In the genomic region with DNA sequence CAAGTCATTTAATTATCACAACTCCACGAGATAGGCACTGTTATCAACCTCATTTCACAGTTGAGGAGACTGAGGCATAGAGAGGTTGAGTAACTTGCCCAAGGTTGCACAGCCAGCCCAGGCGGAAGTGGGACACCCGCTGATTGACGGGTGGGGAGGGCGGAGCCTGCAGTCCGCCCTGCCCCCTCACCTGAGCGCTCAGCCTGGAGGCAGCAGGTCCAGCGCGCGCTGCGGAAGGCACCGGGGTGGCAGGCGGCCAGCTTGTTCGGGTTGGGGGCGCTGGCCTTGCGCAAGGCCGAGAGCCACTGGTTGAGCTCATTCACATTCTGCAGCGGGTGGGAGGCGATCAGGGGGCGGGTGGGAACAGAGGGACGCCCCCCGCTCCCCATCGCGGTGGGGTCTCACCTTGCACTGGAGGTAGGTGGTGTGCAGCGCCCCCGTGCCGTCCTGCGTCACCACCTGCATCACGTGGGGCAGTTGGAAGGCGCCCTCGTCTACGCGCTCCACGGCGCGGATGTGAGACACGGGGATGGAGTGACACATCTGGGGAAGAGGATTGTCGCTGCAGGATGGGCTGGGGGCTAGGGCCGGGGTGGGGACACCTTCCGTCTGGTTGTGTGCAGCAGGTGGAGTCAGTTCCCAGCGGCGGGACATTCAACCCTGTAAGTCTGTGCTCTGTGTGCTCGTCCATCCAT, we compare ENCODE assay signal across 9 cellular contexts. TPM values are rescaled to one million over a fixed set of nuclear protein-coding genes. Genes with fewer than 3 reads are reported as not detected.
DNase-seq lines count a peak whose midpoint lies in the region; ATAC-seq, FAIRE-seq and TF ChIP-seq lines count a peak whose summit lies in the region.
"Had no signal": no experiment of that assay in that cellular context is flagged by ENCODE, and none has a peak within 500 bp of the region (broad histone marks: within the 10 kb centered on the region; RNA-seq: fewer than 3 reads in every experiment).

No MANE protein-coding gene starts in this region.

- TF ChIP-seq CTCF in HEK293 (tag by site-specific recombination; IDR thresholded peaks at IDR 0.05) = peak; percentile 45

- CTCF ChIA-PET in HEK293 (lab: Yijun Ruan, JAX) = interaction anchor here (0.7 to 1.1 kb wide), 2 partner anchors 11 to 111 kb away, joined by 3 to 4 read pairs; no protein-coding TSS in a partner anchor
- CTCF ChIA-PET in activated CD4-positive, alpha-beta memory T cell treated with anti-CD3 and anti-CD28 coated beads for 36 hours (lab: Charles Lee) = interaction anchor here (0.6 to 1.2 kb wide), 6 partner anchors 17 to 705 kb away, joined by 3 to 4 read pairs (median 4); no protein-coding TSS in a partner anchor

- peak overlapping the region; percentile 69 for H3K27ac Mint-ChIP-seq in activated CD4-positive, alpha-beta memory T cell treated with anti-CD3 and anti-CD28 coated beads for 36 hours

- H3K4me1 ChIP-seq in HEK293 (ENCODE audit: control insufficient read depth, insufficient read depth, low read length) = no peaks in the 10 kb centered on the region

- ATAC-seq in esophagus mucosa = peak; percentile 70
- no peak for ATAC-seq in Right ventricle myocardium inferior

- peak; percentile 84 for DNase-seq in activated CD4-positive, alpha-beta memory T cell treated with anti-CD3 and anti-CD28 coated beads for 36 hours
- peak; percentile 65 for DNase-seq in stimulated activated CD4-positive, alpha-beta T cell treated with anti-CD3 and anti-CD28 coated beads, Interleukin-4, amount 100 ng/mL, for 24 hours
- DNase-seq in NCI-H226 (no peak), H54 (ENCODE audit: insufficient read length, low spot score) (no peak), Right ventricle myocardium inferior (ENCODE audit: missing footprints) (no peak), NCI-H1694 (lab: John Stamatoyannopoulos, UW) (no peak)

- no peak for TF ChIP-seq POLR2A in H54 (IDR thresholded peaks at IDR 0.05; ENCODE audit: low read depth, low read length)

- H3K9me3 Mint-ChIP-seq in activated CD4-positive, alpha-beta memory T cell treated with anti-CD3 and anti-CD28 coated beads for 36 hours = no peaks in the 10 kb centered on the region

- H3K4me3 ChIP-seq in HEK293 (ENCODE audit: low read depth, low read length) = peak overlapping the region; percentile 14

- FAIRE-seq in H54 (lab: Jason Lieb, UNC) = no peak

- peaks cover 10% of the 10 kb centered on the region for H3K4me1 Mint-ChIP-seq in activated CD4-positive, alpha-beta memory T cell treated with anti-CD3 and anti-CD28 coated beads for 36 hours (ENCODE audit: low read depth)

- H3K36me3 ChIP-seq in HEK293 (ENCODE audit: control insufficient read depth in 2 of 2, insufficient read depth in 1 of 2, low read length in 2 of 2) = no peaks in the 10 kb centered on the region

- no peaks in the 10 kb centered on the region for H3K36me3 Mint-ChIP-seq in activated CD4-positive, alpha-beta memory T cell treated with anti-CD3 and anti-CD28 coated beads for 36 hours

- no peaks in the 10 kb centered on the region for H3K9me3 ChIP-seq in HEK293 (ENCODE audit: control insufficient read depth, insufficient read depth, low read depth, low read length)

- peak overlapping the region; percentile 70 for H3K4me3 Mint-ChIP-seq in activated CD4-positive, alpha-beta memory T cell treated with anti-CD3 and anti-CD28 coated beads for 36 hours

- intact Hi-C loops in activated CD4-positive, alpha-beta memory T cell treated with anti-CD3 and anti-CD28 coated beads for 36 hours (cut with micrococcal nuclease) = loop anchor here (2.0 kb wide), 1 partner anchor 31 kb away; a partner anchor contains a TSS
- intact Hi-C loops in Right ventricle myocardium inferior (cut with DNase I) = no loop called here

- H3K27me3 Mint-ChIP-seq in activated CD4-positive, alpha-beta memory T cell treated with anti-CD3 and anti-CD28 coated beads for 36 hours = no peaks in the 10 kb centered on the region

- POLR2A ChIA-PET in HEK293 (lab: Yijun Ruan, JAX) = interaction anchor here (1.0 kb wide), 1 partner anchor 50 kb away, joined by 3 read pairs; no protein-coding TSS in a partner anchor
- POLR2A ChIA-PET in activated CD4-positive, alpha-beta memory T cell treated with anti-CD3 and anti-CD28 coated beads for 36 hours (lab: Charles Lee) = no interaction called here

- H3K27ac ChIP-seq in HEK293 (ENCODE audit: extremely low read depth, low read depth, low read length) = no peak overlapping the region
- H3K27ac ChIP-seq: epithelial cell of prostate had no signal

TF ChIP-seq in HEK293, 187 proteins besides CTCF, POLR2A, EP300 and RAD21 (continues in another document):
- TF ChIP-seq ZNF404 (tag by site-specific recombination; IDR thresholded peaks at IDR 0.05) = no peak
- no peak for TF ChIP-seq ZNF433 (tag by site-specific recombination; IDR thresholded peaks at IDR 0.05; ENCODE audit: low read depth)
- TF ChIP-seq ZNF350 (tag by site-specific recombination; IDR thresholded peaks at IDR 0.05) = no peak
- TF ChIP-seq ZNF707 (tag by site-specific recombination; IDR thresholded peaks at IDR 0.05) = no peak
- no peak for TF ChIP-seq ZNF48 (tag by site-specific recombination; IDR thresholded peaks at IDR 0.05)
- TF ChIP-seq ZNF121 (tag by site-specific recombination; IDR thresholded peaks at IDR 0.05) = no peak
- TF ChIP-seq ZNF146 (tag by site-specific recombination; IDR thresholded peaks at IDR 0.05) = no peak
- no peak for TF ChIP-seq ZNF529 (tag by site-specific recombination; IDR thresholded peaks at IDR 0.05; ENCODE audit: insufficient replicate concordance)
- TF ChIP-seq ZNF623 (tag by site-specific recombination; IDR thresholded peaks at IDR 0.05) = no peak
- TF ChIP-seq, protein P1, sequence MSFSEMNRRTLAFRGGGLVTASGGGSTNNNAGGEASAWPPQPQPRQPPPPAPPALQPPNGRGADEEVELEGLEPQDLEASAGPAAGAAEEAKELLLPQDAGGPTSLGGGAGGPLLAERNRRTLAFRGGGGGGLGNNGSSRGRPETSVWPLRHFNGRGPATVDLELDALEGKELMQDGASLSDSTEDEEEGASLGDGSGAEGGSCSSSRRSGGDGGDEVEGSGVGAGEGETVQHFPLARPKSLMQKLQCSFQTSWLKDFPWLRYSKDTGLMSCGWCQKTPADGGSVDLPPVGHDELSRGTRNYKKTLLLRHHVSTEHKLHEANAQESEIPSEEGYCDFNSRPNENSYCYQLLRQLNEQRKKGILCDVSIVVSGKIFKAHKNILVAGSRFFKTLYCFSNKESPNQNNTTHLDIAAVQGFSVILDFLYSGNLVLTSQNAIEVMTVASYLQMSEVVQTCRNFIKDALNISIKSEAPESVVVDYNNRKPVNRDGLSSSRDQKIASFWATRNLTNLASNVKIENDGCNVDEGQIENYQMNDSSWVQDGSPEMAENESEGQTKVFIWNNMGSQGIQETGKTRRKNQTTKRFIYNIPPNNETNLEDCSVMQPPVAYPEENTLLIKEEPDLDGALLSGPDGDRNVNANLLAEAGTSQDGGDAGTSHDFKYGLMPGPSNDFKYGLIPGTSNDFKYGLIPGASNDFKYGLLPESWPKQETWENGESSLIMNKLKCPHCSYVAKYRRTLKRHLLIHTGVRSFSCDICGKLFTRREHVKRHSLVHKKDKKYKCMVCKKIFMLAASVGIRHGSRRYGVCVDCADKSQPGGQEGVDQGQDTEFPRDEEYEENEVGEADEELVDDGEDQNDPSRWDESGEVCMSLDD (tag by site-specific recombination; IDR thresholded peaks at IDR 0.05) = peak; percentile 79
- no peak for TF ChIP-seq ZNF155 (tag by site-specific recombination; IDR thresholded peaks at IDR 0.05)
- no peak for TF ChIP-seq WT1 (tag by site-specific recombination; IDR thresholded peaks at IDR 0.05)
- no peak for TF ChIP-seq ZNF239 (tag by site-specific recombination; IDR thresholded peaks at IDR 0.05)
- TF ChIP-seq, protein P2, sequence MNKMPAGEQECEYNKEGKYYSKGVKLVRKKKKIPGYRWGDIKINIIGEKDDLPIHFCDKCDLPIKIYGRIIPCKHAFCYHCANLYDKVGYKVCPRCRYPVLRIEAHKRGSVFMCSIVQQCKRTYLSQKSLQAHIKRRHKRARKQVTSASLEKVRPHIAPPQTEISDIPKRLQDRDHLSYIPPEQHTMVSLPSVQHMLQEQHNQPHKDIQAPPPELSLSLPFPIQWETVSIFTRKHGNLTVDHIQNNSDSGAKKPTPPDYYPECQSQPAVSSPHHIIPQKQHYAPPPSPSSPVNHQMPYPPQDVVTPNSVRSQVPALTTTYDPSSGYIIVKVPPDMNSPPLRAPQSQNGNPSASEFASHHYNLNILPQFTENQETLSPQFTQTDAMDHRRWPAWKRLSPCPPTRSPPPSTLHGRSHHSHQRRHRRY (tag by site-specific recombination; IDR thresholded peaks at IDR 0.05) = no peak
- TF ChIP-seq MZF1 (tag by site-specific recombination; IDR thresholded peaks at IDR 0.05; ENCODE audit: borderline replicate concordance) = no peak
- TF ChIP-seq ZNF624 (tag by site-specific recombination; IDR thresholded peaks at IDR 0.05) = no peak
- peak; percentile 36; the same call in 1 of the 2 replicates for TF ChIP-seq ZNF629 (tag by site-specific recombination; IDR thresholded peaks at IDR 0.05)
- peak; percentile 82 for TF ChIP-seq SCRT2 (tag by site-specific recombination; IDR thresholded peaks at IDR 0.05)
- TF ChIP-seq ZNF585B (tag by site-specific recombination; IDR thresholded peaks at IDR 0.05) = no peak

RNA-seq across cellular contexts. Expression of a gene that starts 31.7 kb away (rescaled TPM):
- 1 to 10 TPM; 4.4 to 4.9 TPM for total RNA-seq in activated CD4-positive, alpha-beta memory T cell treated with anti-CD3 and anti-CD28 coated beads for 36 hours
- total RNA-seq in esophagus mucosa (53.1 TPM), Right ventricle myocardium inferior (not detected)

RNA-seq across cellular contexts. Expression of a gene that starts 45.6 kb away (rescaled TPM):
- total RNA-seq in activated CD4-positive, alpha-beta memory T cell treated with anti-CD3 and anti-CD28 coated beads for 36 hours = under 1 TPM; 0.90 to 0.94 TPM
- total RNA-seq in esophagus mucosa (0.20 TPM), Right ventricle myocardium inferior (not detected)

RNA-seq across cellular contexts. Expression of a gene that starts 47.4 kb away (rescaled TPM):
- total RNA-seq in activated CD4-positive, alpha-beta memory T cell treated with anti-CD3 and anti-CD28 coated beads for 36 hours = 10 to 100 TPM; 11.0 to 12.4 TPM
- total RNA-seq in esophagus mucosa (0.68 TPM), Right ventricle myocardium inferior (3.7 TPM)

Comparison
In these comparisons a context has a peak if more than half of its experiments do, and no peak if none do; other contexts are left out.
1. DNase-seq: peak in activated CD4-positive, alpha-beta memory T cell treated with anti-CD3 and anti-CD28 coated beads for 36 hours (single experiment) and stimulated activated CD4-positive, alpha-beta T cell treated with anti-CD3 and anti-CD28 coated beads, Interleukin-4, amount 100 ng/mL, for 24 hours (single experiment); none in NCI-H226 (single experiment), H54 (single experiment), Right ventricle myocardium inferior (single experiment) and NCI-H1694 (single experiment).